In the genomic region with DNA sequence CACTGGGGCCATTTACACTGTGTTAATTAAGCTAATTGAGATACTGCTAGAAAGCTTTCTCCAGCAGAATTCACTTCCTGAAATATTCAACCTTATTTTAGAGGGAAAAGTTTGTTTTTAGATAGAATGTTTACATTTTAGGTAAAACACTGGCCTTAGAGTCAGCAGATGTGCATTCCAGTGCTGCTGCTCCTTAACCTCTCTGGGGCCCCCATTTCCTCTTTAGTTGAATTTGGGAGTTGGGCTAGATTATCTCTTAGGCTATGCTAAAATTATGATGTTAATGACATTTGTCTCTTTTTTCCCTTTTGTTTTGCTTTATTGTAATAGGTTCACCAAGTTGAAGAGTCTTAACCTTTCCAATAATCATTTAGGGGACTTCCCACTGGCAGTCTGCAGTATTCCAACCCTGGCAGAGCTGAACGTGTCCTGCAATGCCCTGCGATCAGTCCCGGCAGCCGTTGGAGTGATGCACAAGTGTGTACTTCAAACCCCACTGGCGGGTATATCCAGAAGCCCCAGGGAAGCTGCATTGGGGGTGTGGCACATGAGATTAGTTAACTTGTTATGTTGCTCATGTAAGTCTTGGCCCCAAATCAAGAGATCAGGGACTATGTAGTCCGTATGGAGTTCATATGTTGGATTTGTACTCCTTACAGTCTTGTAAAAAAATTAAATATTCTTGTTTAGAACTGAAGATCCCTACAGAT, we compare ENCODE assay signal across 1 cellular context.
TF ChIP-seq lines count a peak whose summit lies in the region.

No MANE protein-coding gene starts in this region.

TF ChIP-seq in HepG2, 621 proteins besides CTCF, POLR2A, EP300 and RAD21 (continued from another document):
- TF ChIP-seq, protein P1, sequence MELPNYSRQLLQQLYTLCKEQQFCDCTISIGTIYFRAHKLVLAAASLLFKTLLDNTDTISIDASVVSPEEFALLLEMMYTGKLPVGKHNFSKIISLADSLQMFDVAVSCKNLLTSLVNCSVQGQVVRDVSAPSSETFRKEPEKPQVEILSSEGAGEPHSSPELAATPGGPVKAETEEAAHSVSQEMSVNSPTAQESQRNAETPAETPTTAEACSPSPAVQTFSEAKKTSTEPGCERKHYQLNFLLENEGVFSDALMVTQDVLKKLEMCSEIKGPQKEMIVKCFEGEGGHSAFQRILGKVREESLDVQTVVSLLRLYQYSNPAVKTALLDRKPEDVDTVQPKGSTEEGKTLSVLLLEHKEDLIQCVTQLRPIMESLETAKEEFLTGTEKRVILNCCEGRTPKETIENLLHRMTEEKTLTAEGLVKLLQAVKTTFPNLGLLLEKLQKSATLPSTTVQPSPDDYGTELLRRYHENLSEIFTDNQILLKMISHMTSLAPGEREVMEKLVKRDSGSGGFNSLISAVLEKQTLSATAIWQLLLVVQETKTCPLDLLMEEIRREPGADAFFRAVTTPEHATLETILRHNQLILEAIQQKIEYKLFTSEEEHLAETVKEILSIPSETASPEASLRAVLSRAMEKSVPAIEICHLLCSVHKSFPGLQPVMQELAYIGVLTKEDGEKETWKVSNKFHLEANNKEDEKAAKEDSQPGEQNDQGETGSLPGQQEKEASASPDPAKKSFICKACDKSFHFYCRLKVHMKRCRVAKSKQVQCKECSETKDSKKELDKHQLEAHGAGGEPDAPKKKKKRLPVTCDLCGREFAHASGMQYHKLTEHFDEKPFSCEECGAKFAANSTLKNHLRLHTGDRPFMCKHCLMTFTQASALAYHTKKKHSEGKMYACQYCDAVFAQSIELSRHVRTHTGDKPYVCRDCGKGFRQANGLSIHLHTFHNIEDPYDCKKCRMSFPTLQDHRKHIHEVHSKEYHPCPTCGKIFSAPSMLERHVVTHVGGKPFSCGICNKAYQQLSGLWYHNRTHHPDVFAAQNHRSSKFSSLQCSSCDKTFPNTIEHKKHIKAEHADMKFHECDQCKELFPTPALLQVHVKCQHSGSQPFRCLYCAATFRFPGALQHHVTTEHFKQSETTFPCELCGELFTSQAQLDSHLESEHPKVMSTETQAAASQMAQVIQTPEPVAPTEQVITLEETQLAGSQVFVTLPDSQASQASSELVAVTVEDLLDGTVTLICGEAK (IDR thresholded peaks at IDR 0.05), result no peak
- TF ChIP-seq, protein P1 (CRISPR knock-in tag; IDR thresholded peaks at IDR 0.05), result no peak
- no peak for TF ChIP-seq FOSL2 (CRISPR knock-in tag; IDR thresholded peaks at IDR 0.05)
- no peak for TF ChIP-seq ZFYVE20 (CRISPR knock-in tag; IDR thresholded peaks at IDR 0.05; ENCODE audit: borderline replicate concordance, low read depth)
- TF ChIP-seq, protein P2, sequence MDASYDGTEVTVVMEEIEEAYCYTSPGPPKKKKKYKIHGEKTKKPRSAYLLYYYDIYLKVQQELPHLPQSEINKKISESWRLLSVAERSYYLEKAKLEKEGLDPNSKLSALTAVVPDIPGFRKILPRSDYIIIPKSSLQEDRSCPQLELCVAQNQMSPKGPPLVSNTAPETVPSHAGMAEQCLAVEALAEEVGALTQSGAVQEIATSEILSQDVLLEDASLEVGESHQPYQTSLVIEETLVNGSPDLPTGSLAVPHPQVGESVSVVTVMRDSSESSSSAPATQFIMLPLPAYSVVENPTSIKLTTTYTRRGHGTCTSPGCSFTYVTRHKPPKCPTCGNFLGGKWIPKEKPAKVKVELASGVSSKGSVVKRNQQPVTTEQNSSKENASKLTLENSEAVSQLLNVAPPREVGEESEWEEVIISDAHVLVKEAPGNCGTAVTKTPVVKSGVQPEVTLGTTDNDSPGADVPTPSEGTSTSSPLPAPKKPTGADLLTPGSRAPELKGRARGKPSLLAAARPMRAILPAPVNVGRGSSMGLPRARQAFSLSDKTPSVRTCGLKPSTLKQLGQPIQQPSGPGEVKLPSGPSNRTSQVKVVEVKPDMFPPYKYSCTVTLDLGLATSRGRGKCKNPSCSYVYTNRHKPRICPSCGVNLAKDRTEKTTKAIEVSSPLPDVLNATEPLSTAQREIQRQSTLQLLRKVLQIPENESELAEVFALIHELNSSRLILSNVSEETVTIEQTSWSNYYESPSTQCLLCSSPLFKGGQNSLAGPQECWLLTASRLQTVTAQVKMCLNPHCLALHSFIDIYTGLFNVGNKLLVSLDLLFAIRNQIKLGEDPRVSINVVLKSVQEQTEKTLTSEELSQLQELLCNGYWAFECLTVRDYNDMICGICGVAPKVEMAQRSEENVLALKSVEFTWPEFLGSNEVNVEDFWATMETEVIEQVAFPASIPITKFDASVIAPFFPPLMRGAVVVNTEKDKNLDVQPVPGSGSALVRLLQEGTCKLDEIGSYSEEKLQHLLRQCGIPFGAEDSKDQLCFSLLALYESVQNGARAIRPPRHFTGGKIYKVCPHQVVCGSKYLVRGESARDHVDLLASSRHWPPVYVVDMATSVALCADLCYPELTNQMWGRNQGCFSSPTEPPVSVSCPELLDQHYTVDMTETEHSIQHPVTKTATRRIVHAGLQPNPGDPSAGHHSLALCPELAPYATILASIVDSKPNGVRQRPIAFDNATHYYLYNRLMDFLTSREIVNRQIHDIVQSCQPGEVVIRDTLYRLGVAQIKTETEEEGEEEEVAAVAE (CRISPR knock-in tag; IDR thresholded peaks at IDR 0.05; ENCODE audit: borderline replicate concordance), result no peak
- TF ChIP-seq, protein P3, sequence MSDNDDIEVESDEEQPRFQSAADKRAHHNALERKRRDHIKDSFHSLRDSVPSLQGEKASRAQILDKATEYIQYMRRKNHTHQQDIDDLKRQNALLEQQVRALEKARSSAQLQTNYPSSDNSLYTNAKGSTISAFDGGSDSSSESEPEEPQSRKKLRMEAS (IDR thresholded peaks at IDR 0.05), result no peak
- TF ChIP-seq ZNF75D (CRISPR knock-in tag; IDR thresholded peaks at IDR 0.05; ENCODE audit: borderline replicate concordance), result no peak
- TF ChIP-seq, protein P4, sequence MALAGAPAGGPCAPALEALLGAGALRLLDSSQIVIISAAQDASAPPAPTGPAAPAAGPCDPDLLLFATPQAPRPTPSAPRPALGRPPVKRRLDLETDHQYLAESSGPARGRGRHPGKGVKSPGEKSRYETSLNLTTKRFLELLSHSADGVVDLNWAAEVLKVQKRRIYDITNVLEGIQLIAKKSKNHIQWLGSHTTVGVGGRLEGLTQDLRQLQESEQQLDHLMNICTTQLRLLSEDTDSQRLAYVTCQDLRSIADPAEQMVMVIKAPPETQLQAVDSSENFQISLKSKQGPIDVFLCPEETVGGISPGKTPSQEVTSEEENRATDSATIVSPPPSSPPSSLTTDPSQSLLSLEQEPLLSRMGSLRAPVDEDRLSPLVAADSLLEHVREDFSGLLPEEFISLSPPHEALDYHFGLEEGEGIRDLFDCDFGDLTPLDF (CRISPR knock-in tag; IDR thresholded peaks at IDR 0.05), result no peak
- TF ChIP-seq GTF3A (CRISPR knock-in tag; conservative IDR thresholded peaks at IDR 0.05), result no peak
- TF ChIP-seq ZNF792 (CRISPR knock-in tag; IDR thresholded peaks at IDR 0.05), result no peak
- no peak for TF ChIP-seq EED (CRISPR knock-in tag; IDR thresholded peaks at IDR 0.05)
- no peak for TF ChIP-seq ZNF550 (CRISPR knock-in tag; IDR thresholded peaks at IDR 0.05; ENCODE audit: borderline replicate concordance)
